25 cellular contexts compared by ENCODE assay signal in genomic region chr3:16385151-16385550, GRCh38.
DNase-seq lines count a peak whose midpoint lies in the region; ATAC-seq and TF ChIP-seq lines count a peak whose summit lies in the region.
"Had no signal": no experiment of that assay in that cellular context is flagged by ENCODE, and none has a peak within 500 bp of the region (broad histone marks: within the 10 kb centered on the region; RNA-seq: fewer than 3 reads in every experiment).

No MANE protein-coding gene starts in this region.

- TF ChIP-seq CTCF in AG04450 (IDR thresholded peaks at IDR 0.05; ENCODE audit: low read depth, low read length) (no peak), esophagus muscularis mucosa (IDR thresholded peaks at IDR 0.05) (no peak)

- peaks cover 97% of the 10 kb centered on the region for H3K79me2 ChIP-seq in Karpas-422 (ENCODE audit: low read length)

- no peaks in the 10 kb centered on the region for H3K9me2 ChIP-seq in Karpas-422 (replicated peaks; ENCODE audit: insufficient read depth, low read length)

- no peak overlapping the region for H3K9ac ChIP-seq in Karpas-422 (ENCODE audit: low read length)

- H3K4me3 ChIP-seq in AG04450 (ENCODE audit: low read depth, low read length) (no peak overlapping the region), Karpas-422 (ENCODE audit: low read length) (no peak overlapping the region), esophagus muscularis mucosa (no peak overlapping the region)
- H3K4me3 ChIP-seq in CD4-positive, CD25-positive, alpha-beta regulatory T cell (ENCODE audit: low read depth, low read length): no peak overlapping the region
- H3K4me3 ChIP-seq: GM23338, K562, PC-9, SJCRH30 had no signal

- 43% methylated on average over 5 of the region's 5 CpGs for WGBS in esophagus muscularis mucosa

- H3K36me3 Mint-ChIP-seq in CD4-positive, CD25-positive, alpha-beta regulatory T cell: peaks cover 29% of the 10 kb centered on the region

- POLR2A ChIA-PET in AG04450 (lab: Yijun Ruan, JAX): interaction anchor here (1.3 kb wide), 1 partner anchor 14 kb away, joined by 3 read pairs; no protein-coding TSS in a partner anchor

- H3K27ac Mint-ChIP-seq in CD4-positive, CD25-positive, alpha-beta regulatory T cell: peak overlapping the region in 2 of 3 donors; percentile 5 to 45
- H3K27ac Mint-ChIP-seq: B cell, GM23338, H9 had no signal

- H3K27me3 Mint-ChIP-seq in CD4-positive, CD25-positive, alpha-beta regulatory T cell: no peaks in the 10 kb centered on the region
- H3K27me3 Mint-ChIP-seq: B cell had no signal

- intact Hi-C loops in esophagus muscularis mucosa (cut with DNase I): no loop called here

- H3K27ac ChIP-seq in AG04450 (ENCODE audit: low read depth, low read length) (no peak overlapping the region), Karpas-422 (ENCODE audit: low read length) (peak overlapping the region; percentile 98), esophagus muscularis mucosa (replicated peaks in 1 of 4) (peak overlapping the region; percentile 60 to 74 (median 66))
- H3K27ac ChIP-seq in CD4-positive, CD25-positive, alpha-beta regulatory T cell (ENCODE audit: insufficient read depth, low read length, poor library complexity, severe bottlenecking): no peak overlapping the region
- H3K27ac ChIP-seq: C4-2B, PC-9, SJCRH30 had no signal

- no peak for ATAC-seq in CD4-positive, CD25-positive, alpha-beta regulatory T cell (ENCODE audit: low read depth in 2 of 2)
- ATAC-seq: GM23338, HepG2, K562, Right ventricle myocardium inferior, SK-N-SH treated with all-trans-retinoic acid at 6 μM for 48 hours had no signal

- no peak overlapping the region for H3K4me2 ChIP-seq in Karpas-422 (ENCODE audit: low read depth, low read length, poor library complexity, severe bottlenecking)
- H3K4me2 ChIP-seq: GM23338, PC-9 had no signal

- CTCF ChIA-PET in AG04450 (lab: Charles Lee): interaction anchor here (1.3 kb wide), 1 partner anchor 114 kb away, joined by 3 read pairs; no protein-coding TSS in a partner anchor

- peaks cover 20 to 86% (median 48%) of the 10 kb centered on the region in 4 donors for H3K4me1 Mint-ChIP-seq in CD4-positive, CD25-positive, alpha-beta regulatory T cell

- H4K20me1 ChIP-seq in Karpas-422 (ENCODE audit: insufficient read depth, low read depth, low read length): no peaks in the 10 kb centered on the region

- no peak for TF ChIP-seq POLR2A in esophagus muscularis mucosa (IDR thresholded peaks at IDR 0.05; ENCODE audit: low read depth)

- H3K27me3 ChIP-seq in AG04450 (ENCODE audit: control insufficient read depth, insufficient read depth, low read length) (no peaks in the 10 kb centered on the region), Karpas-422 (ENCODE audit: low read length) (no peaks in the 10 kb centered on the region), esophagus muscularis mucosa (no peaks in the 10 kb centered on the region)
- H3K27me3 ChIP-seq in CD4-positive, CD25-positive, alpha-beta regulatory T cell (ENCODE audit: control insufficient read depth, insufficient read depth, low read length): no peaks in the 10 kb centered on the region
- H3K27me3 ChIP-seq: SJCRH30 had no signal

- peaks cover 10% of the 10 kb centered on the region for H3K4me1 ChIP-seq in CD4-positive, CD25-positive, alpha-beta regulatory T cell (ENCODE audit: control insufficient read depth, insufficient read depth, low read length, poor library complexity, severe bottlenecking)
- H3K4me1 ChIP-seq in Karpas-422 (ENCODE audit: low read length) (peaks cover 81% of the 10 kb centered on the region), esophagus muscularis mucosa (peaks cover 4 to 69% (median 57%) of the 10 kb centered on the region in 4 donors)
- H3K4me1 ChIP-seq: SJCRH30 had no signal

- H3K9me3 ChIP-seq in AG04450 (ENCODE audit: control insufficient read depth, insufficient read depth, low read length): no peaks in the 10 kb centered on the region
- H3K9me3 ChIP-seq in CD4-positive, CD25-positive, alpha-beta regulatory T cell (ENCODE audit: control insufficient read depth in 2 of 2, low read length in 2 of 2): no peaks in the 10 kb centered on the region
- no peaks in the 10 kb centered on the region for H3K9me3 ChIP-seq in Karpas-422 (ENCODE audit: low read length)
- no peaks in the 10 kb centered on the region for H3K9me3 ChIP-seq in esophagus muscularis mucosa
- H3K9me3 ChIP-seq: SJCRH30 had no signal

- no peak for TF ChIP-seq EP300 in esophagus muscularis mucosa (IDR thresholded peaks at IDR 0.05)

- peak; percentile 27 for DNase-seq in AG04450 (ENCODE audit: low read depth, low spot score)
- DNase-seq in CD4-positive, CD25-positive, alpha-beta regulatory T cell: no peak
- no peak for DNase-seq in Karpas-422
- no peak for DNase-seq in esophagus muscularis mucosa (ENCODE audit: extremely low spot score)
- DNase-seq in DMS53 treated with DMSO at 0.1 percent for 48 hours (lab: John Stamatoyannopoulos, UW; ENCODE audit: unreplicated experiment): no peak
- DNase-seq in NCI-H1105 treated with DMSO at 0.1 percent for 48 hours (lab: John Stamatoyannopoulos, UW): no peak
- DNase-seq in foreskin melanocyte: no peak
- DNase-seq: Calu3, H9, MV-4-11, NCI-H1105, NCI-H146, NCI-H1930, NCI-H2107, NCI-H524, NCI-H774, PC-9, SJCRH30 had no signal

- no peak overlapping the region for H2AFZ ChIP-seq in Karpas-422 (ENCODE audit: low read length)
- H2AFZ ChIP-seq: GM23338, PC-9 had no signal

- H3K4me3 Mint-ChIP-seq in CD4-positive, CD25-positive, alpha-beta regulatory T cell: no peak overlapping the region
- H3K4me3 Mint-ChIP-seq: B cell, GM23338, H9 had no signal

- H3K36me3 ChIP-seq in CD4-positive, CD25-positive, alpha-beta regulatory T cell (ENCODE audit: control insufficient read depth, insufficient read depth, low read length): peaks cover 5% of the 10 kb centered on the region
- H3K36me3 ChIP-seq in Karpas-422 (ENCODE audit: insufficient read depth, low read length) (peaks cover 57% of the 10 kb centered on the region), esophagus muscularis mucosa (no peaks in the 10 kb centered on the region)
- H3K36me3 ChIP-seq: SJCRH30 had no signal

- no peaks in the 10 kb centered on the region for H3K9me3 Mint-ChIP-seq in CD4-positive, CD25-positive, alpha-beta regulatory T cell
- H3K9me3 Mint-ChIP-seq: GM23338, H9 had no signal

Comparison
In these comparisons a context has a peak if more than half of its experiments do, and no peak if none do; other contexts are left out.
1. H3K27ac ChIP-seq: peak in Karpas-422 (single experiment) and esophagus muscularis mucosa (4 of 4); none in AG04450 (single experiment) and CD4-positive, CD25-positive, alpha-beta regulatory T cell (single experiment).